ENCODE assay signal across 11 cellular contexts in the genomic region with DNA sequence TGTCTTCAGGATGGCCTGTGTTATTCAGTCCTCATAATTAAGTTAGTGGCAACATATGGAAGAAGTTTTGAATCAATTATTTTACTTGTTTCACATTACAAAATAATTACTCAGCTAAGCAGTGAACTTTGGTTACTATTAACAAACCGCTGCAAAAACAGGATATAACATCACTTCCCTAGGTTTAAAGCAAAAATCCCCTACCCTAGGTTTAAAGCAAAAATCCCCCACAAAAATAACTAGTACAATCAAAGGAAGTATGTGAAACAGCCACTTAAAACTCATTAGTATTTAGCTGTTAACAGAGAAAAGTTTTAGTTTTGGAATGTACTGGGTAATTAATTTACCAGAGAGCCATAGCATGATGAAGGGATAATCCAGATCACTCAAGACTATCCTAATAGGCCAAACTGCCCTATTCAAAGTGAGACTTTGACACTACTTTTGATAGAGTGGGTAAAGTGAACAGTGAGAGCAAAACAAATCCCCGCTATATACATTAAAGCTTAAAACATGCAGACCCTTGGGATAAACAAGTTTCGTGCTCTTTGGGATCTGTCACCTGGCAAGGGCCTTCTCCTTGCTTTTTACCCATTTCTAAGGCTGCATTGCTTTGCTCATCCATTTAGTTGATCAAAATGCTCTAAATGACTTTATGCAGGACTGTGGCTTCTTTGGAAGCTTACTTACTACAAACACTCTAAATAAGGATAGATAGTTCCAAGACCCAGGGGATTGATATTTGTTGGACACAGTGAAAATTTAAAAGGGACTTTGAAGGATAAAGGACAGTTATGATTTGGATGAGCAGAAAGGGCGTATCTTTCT. TPM values are rescaled to one million over a fixed set of nuclear protein-coding genes. Genes with fewer than 3 reads are reported as not detected.
A peak's percentile ranks its signal among the peaks of the same experiment; 100 is the strongest.
DNase-seq lines count a peak whose midpoint lies in the region; ATAC-seq, FAIRE-seq and TF ChIP-seq lines count a peak whose summit lies in the region.
"Had no signal": no experiment of that assay in that cellular context is flagged by ENCODE, and none has a peak within 500 bp of the region (broad histone marks: within the 10 kb centered on the region; RNA-seq: fewer than 3 reads in every experiment).

No MANE protein-coding gene starts in this region.

- peak in 3 of 8 donors; percentile 34 to 67 (median 39) for ATAC-seq in heart right ventricle
- no peak for ATAC-seq in left ventricle myocardium superior
- peak; percentile 88 for ATAC-seq in HG03108 (IDR thresholded peaks at IDR 0.05; ENCODE audit: unreplicated experiment)
- no peak for ATAC-seq in upper lobe of right lung

- H4K20me1 ChIP-seq in astrocyte (ENCODE audit: insufficient read depth, low read length), result no peaks in the 10 kb centered on the region

- H3K9me3 ChIP-seq in heart right ventricle, result no peaks in the 10 kb centered on the region
- no peaks in the 10 kb centered on the region for H3K9me3 ChIP-seq in astrocyte (ENCODE audit: insufficient read depth, low read depth, low read length)
- H3K9me3 ChIP-seq in upper lobe of right lung, result no peaks in the 10 kb centered on the region
- no peaks in the 10 kb centered on the region for H3K9me3 ChIP-seq in endodermal cell (ENCODE audit: control insufficient read depth, low read length)
- no peaks in the 10 kb centered on the region for H3K9me3 ChIP-seq in uterus

- no peak overlapping the region for H2AFZ ChIP-seq in astrocyte (ENCODE audit: low read depth, low read length)

- H3K27ac ChIP-seq in heart right ventricle (peak overlapping the region in 6 of 10 donors; percentile 13 to 84 (median 53)), astrocyte (ENCODE audit: low read depth, low read length) (no peak overlapping the region), upper lobe of right lung (peak overlapping the region; percentile 30), endodermal cell (ENCODE audit: low read depth, low read length) (no peak overlapping the region), uterus (no peak overlapping the region)

- intact Hi-C loops in heart right ventricle (cut with DNase I), result loop anchor here in 1 of 10 donors (10.0 kb wide), 1 partner anchor 47 kb away; no protein-coding TSS in a partner anchor
- intact Hi-C loops in left ventricle myocardium superior (cut with micrococcal nuclease), result no loop called here
- intact Hi-C loops in upper lobe of right lung (cut with DNase I), result no loop called here
- intact Hi-C loops in uterus (cut with DNase I; ENCODE audit: low total_unique reads), result no loop called here

- no peak for TF ChIP-seq CTCF in heart right ventricle (IDR thresholded peaks at IDR 0.05)
- TF ChIP-seq CTCF in astrocyte (IDR thresholded peaks at IDR 0.05; ENCODE audit: insufficient read depth, low read depth, low read length), result no peak
- TF ChIP-seq CTCF in upper lobe of right lung (IDR thresholded peaks at IDR 0.05), result no peak
- no peak for TF ChIP-seq CTCF in endodermal cell (conservative IDR thresholded peaks at IDR 0.05)
- no peak for TF ChIP-seq CTCF in mesothelial cell of epicardium (IDR thresholded peaks at IDR 0.05; ENCODE audit: unreplicated experiment)
- no peak for TF ChIP-seq CTCF in uterus (IDR thresholded peaks at IDR 0.05)

- H3K4me3 ChIP-seq in heart right ventricle (no peak overlapping the region), astrocyte (ENCODE audit: insufficient read depth, low read depth, low read length) (no peak overlapping the region), upper lobe of right lung (no peak overlapping the region), endodermal cell (ENCODE audit: low read length) (no peak overlapping the region), uterus (no peak overlapping the region)
- H3K4me3 ChIP-seq: lung had no signal

- H3K9me3 Mint-ChIP-seq in astrocyte (ENCODE audit: unreplicated experiment) (no peaks in the 10 kb centered on the region), endodermal cell (peaks cover 38% of the 10 kb centered on the region), mesothelial cell of epicardium (peaks cover 13% of the 10 kb centered on the region)

- no peaks in the 10 kb centered on the region for H3K79me2 ChIP-seq in astrocyte (ENCODE audit: insufficient read depth, low read length)

- H3K4me1 Mint-ChIP-seq in astrocyte (ENCODE audit: low read depth, unreplicated experiment), result no peaks in the 10 kb centered on the region
- no peaks in the 10 kb centered on the region for H3K4me1 Mint-ChIP-seq in endodermal cell
- no peaks in the 10 kb centered on the region for H3K4me1 Mint-ChIP-seq in mesothelial cell of epicardium

- H3K9ac ChIP-seq in astrocyte (ENCODE audit: low read length) (no peak overlapping the region), endodermal cell (ENCODE audit: extremely low read depth, low read length, poor library complexity, severe bottlenecking) (no peak overlapping the region)

- no peak for DNase-seq in heart right ventricle
- no peak for DNase-seq in left ventricle myocardium superior
- DNase-seq in astrocyte (ENCODE audit: low read depth), result no peak
- DNase-seq in upper lobe of right lung, result no peak
- no peak for DNase-seq in endodermal cell
- DNase-seq in mesothelial cell of epicardium (ENCODE audit: low spot score in 2 of 2, unreplicated experiment in 2 of 2), result no peak
- DNase-seq in uterus, result no peak
- DNase-seq: AML-193; stimulated activated CD4-positive, alpha-beta T cell treated with anti-CD3 and anti-CD28 coated beads, Interleukin-4, amount 100 ng/mL, for 24 hours had no signal

- H3K27me3 ChIP-seq in heart right ventricle (no peaks in the 10 kb centered on the region), astrocyte (ENCODE audit: insufficient read depth, low read length) (no peaks in the 10 kb centered on the region), upper lobe of right lung (no peaks in the 10 kb centered on the region), endodermal cell (ENCODE audit: control insufficient read depth, insufficient read depth, low read length, poor library complexity, severe bottlenecking) (no peaks in the 10 kb centered on the region), uterus (no peaks in the 10 kb centered on the region)

- H3K4me1 ChIP-seq in heart right ventricle, result peaks cover 0 to 15% (median 0%) of the 10 kb centered on the region in 9 donors
- H3K4me1 ChIP-seq in astrocyte (ENCODE audit: insufficient read depth, low read length), result no peaks in the 10 kb centered on the region
- no peaks in the 10 kb centered on the region for H3K4me1 ChIP-seq in upper lobe of right lung
- H3K4me1 ChIP-seq in endodermal cell (ENCODE audit: control insufficient read depth, insufficient read depth, low read length), result no peaks in the 10 kb centered on the region
- no peaks in the 10 kb centered on the region for H3K4me1 ChIP-seq in uterus

- H3K36me3 ChIP-seq in heart right ventricle (no peaks in the 10 kb centered on the region), astrocyte (ENCODE audit: insufficient read depth, low read length) (no peaks in the 10 kb centered on the region), upper lobe of right lung (no peaks in the 10 kb centered on the region), endodermal cell (ENCODE audit: control insufficient read depth, insufficient read depth, low read length) (no peaks in the 10 kb centered on the region), uterus (no peaks in the 10 kb centered on the region)

- peak; percentile 84 for FAIRE-seq in astrocyte (lab: Jason Lieb, UNC)

- 69 to 70% methylated on average over 4 of the region's 4 CpGs for WGBS in heart right ventricle, 2 donors
- WGBS in endodermal cell (ENCODE audit: insufficient coverage in 1 of 2, insufficient read length in 1 of 2), 2 experiments, result 88 to 100% methylated on average over 2 to 4 of the region's 4 CpGs

- no peak for TF ChIP-seq POLR2A in uterus (IDR thresholded peaks at IDR 0.05)

- no peak overlapping the region for H3K4me2 ChIP-seq in astrocyte (ENCODE audit: low read length)

- H3K36me3 Mint-ChIP-seq in astrocyte (ENCODE audit: low read depth, unreplicated experiment) (no peaks in the 10 kb centered on the region), endodermal cell (ENCODE audit: low read depth) (no peaks in the 10 kb centered on the region), mesothelial cell of epicardium (no peaks in the 10 kb centered on the region)

- no peak overlapping the region for H3K27ac Mint-ChIP-seq in astrocyte (ENCODE audit: unreplicated experiment)
- H3K27ac Mint-ChIP-seq in endodermal cell, result no peak overlapping the region
- no peak overlapping the region for H3K27ac Mint-ChIP-seq in mesothelial cell of epicardium

- no peak overlapping the region for H3K4me3 Mint-ChIP-seq in astrocyte (ENCODE audit: unreplicated experiment)
- H3K4me3 Mint-ChIP-seq in endodermal cell, result no peak overlapping the region
- no peak overlapping the region for H3K4me3 Mint-ChIP-seq in mesothelial cell of epicardium

- H3K27me3 Mint-ChIP-seq in astrocyte (ENCODE audit: low read depth, unreplicated experiment) (no peaks in the 10 kb centered on the region), endodermal cell (ENCODE audit: insufficient read depth) (no peaks in the 10 kb centered on the region), mesothelial cell of epicardium (ENCODE audit: low read depth) (no peaks in the 10 kb centered on the region)

RNA-seq across cellular contexts. Expression of a gene that starts 36.4 kb away (rescaled TPM):
- total RNA-seq in heart right ventricle, result 1 to 10 TPM in 1 of 10 donors, under 1 TPM in 9; 0.07 to 2.8 (median 0.22) TPM
- under 1 TPM; 0.03 to 0.07 TPM for polyA plus RNA-seq in heart right ventricle
- 0.37 TPM for total RNA-seq in left ventricle myocardium superior
- not detected in 2 replicates for total RNA-seq in astrocyte
- total RNA-seq in upper lobe of right lung, result 1.5 TPM
- total RNA-seq in endodermal cell, result not detected
- polyA plus RNA-seq in endodermal cell (2013, experiment 1 of 2), result not detected
- not detected for polyA plus RNA-seq in endodermal cell (2013, experiment 2 of 2)
- not detected in 3 replicates for total RNA-seq in mesothelial cell of epicardium
- 1 to 10 TPM in 1 of 4 donors, under 1 TPM in 2, not detected in 1; under 0.01 to 2.6 (median 0.37) TPM for total RNA-seq in uterus

Comparison
In these comparisons a context has a peak if more than half of its experiments do, and no peak if none do; other contexts are left out.
1. H3K27ac ChIP-seq: peak in heart right ventricle (6 of 10) and upper lobe of right lung (single experiment); none in astrocyte (single experiment), endodermal cell (single experiment) and uterus (0 of 2).